Comparison of ENCODE assay signal across 8 cellular contexts in the genomic region with DNA sequence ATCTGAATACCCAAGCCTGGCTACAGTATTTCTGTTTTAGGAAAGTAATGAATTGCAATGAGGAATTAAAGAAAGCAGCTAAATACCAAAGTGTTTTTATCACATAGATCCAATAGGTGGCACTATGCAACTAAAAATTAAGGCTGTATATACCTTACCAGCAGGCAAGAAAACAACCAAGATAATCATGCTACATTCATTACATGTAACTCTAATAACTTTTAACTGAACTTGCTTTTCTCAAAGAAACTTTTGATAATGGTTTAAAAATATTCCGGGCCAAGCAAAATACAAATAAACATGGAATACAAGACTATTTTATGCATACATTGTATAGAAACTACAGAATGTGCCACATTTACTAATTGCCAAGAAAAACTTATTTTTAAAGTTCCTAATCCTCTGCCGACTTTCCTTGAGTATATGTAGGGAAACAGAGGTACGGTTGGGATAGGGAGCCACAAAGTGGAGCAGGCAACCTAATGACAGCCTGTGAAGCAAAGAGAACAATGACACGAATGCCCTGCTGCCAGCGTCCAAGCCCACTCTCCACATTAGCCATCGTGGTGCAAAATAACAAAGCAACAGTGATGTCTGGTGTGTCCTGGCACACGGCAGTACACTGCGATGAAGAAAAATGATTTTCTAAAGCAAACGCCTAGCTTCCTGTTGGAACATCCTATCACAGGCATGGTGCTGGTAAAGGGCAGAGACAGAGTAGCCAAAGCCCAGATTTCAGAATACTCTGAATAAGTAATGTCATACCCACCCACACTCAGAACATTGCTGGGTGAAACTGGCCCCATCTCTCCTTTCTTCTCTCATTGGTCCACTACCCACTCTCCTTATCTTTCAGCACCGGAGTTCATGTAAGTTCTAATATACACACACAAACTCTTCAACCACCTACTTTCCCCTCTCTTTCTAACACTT.
DNase-seq lines count a peak whose midpoint lies in the region; ATAC-seq, FAIRE-seq and TF ChIP-seq lines count a peak whose summit lies in the region.

No MANE protein-coding gene starts in this region.

- WGBS in hepatocyte (ENCODE audit: low lambda C conversion rate, missing lambda C conversion rate): 73% methylated on average over 10 of the region's 10 CpGs
- 64 to 75% (median 75%) methylated on average over 10 of the region's 10 CpGs for WGBS in small intestine, 3 donors

- ATAC-seq in HG02610 (IDR thresholded peaks at IDR 0.05; ENCODE audit: unreplicated experiment): peak; percentile 69

- H3K4me3 ChIP-seq in ascending aorta (peak overlapping the region; percentile 27), hepatocyte (no peak overlapping the region), small intestine (ENCODE audit: low read depth in 1 of 2, low read length in 2 of 2) (no peak overlapping the region)

- H4K20me1 ChIP-seq in hepatocyte (ENCODE audit: insufficient read depth, poor library complexity, severe bottlenecking): no peaks in the 10 kb centered on the region

- peaks cover 7 to 46% of the 10 kb centered on the region in 2 donors for H3K4me1 ChIP-seq in ascending aorta
- peaks cover 37% of the 10 kb centered on the region for H3K4me1 ChIP-seq in hepatocyte (ENCODE audit: insufficient read depth)
- H3K4me1 ChIP-seq in small intestine (ENCODE audit: control insufficient read depth in 2 of 2, insufficient read depth in 1 of 2, low read depth in 1 of 2, low read length in 1 of 2): no peaks in the 10 kb centered on the region

- H3K27me3 ChIP-seq in ascending aorta: no peaks in the 10 kb centered on the region
- H3K27me3 ChIP-seq in hepatocyte: no peaks in the 10 kb centered on the region
- H3K27me3 ChIP-seq in small intestine (ENCODE audit: control insufficient read depth in 2 of 2, insufficient read depth in 2 of 2, low read length in 2 of 2): no peaks in the 10 kb centered on the region

- no peak overlapping the region for H3K4me2 ChIP-seq in hepatocyte

- intact Hi-C loops in ascending aorta (cut with DNase I): loop anchor here (1.0 to 5.0 kb wide), 2 partner anchors 65 to 197 kb away; a partner anchor contains a TSS

- H3K27ac ChIP-seq in ascending aorta (peak overlapping the region; percentile 62 to 76), hepatocyte (peak overlapping the region; percentile 66), small intestine (ENCODE audit: low read depth in 1 of 2, low read length in 1 of 2) (peak overlapping the region in 1 of 2 donors; percentile 18)

- FAIRE-seq in small intestine (lab: Jason Lieb, UNC): peak; percentile 57

- H3K79me2 ChIP-seq in hepatocyte: peaks cover 6% of the 10 kb centered on the region

- no peak overlapping the region for H2AFZ ChIP-seq in hepatocyte

- TF ChIP-seq CTCF in ascending aorta (IDR thresholded peaks at IDR 0.05) (peak; percentile 46 to 62 (median 61)), hepatocyte (IDR thresholded peaks at IDR 0.05; ENCODE audit: poor library complexity) (peak; percentile 60)

- DNase-seq in NCI-H510A treated with DMSO at 0.1 percent for 48 hours (lab: John Stamatoyannopoulos, UW) (peak; percentile 52), NCI-H510A (lab: John Stamatoyannopoulos, UW) (no peak), NCI-H1694 (lab: John Stamatoyannopoulos, UW) (peak; percentile 35), ascending aorta (ENCODE audit: low spot score in 2 of 2) (no peak), hepatocyte (ENCODE audit: low spot score) (peak; percentile 51), small intestine (peak; percentile 48), NCI-H187 (lab: John Stamatoyannopoulos, UW) (no peak)

- H3K9me2 ChIP-seq in hepatocyte (replicated peaks; ENCODE audit: insufficient read depth): no peaks in the 10 kb centered on the region

- H3K36me3 ChIP-seq in ascending aorta (peaks cover under 1 to 6% of the 10 kb centered on the region in 2 donors), hepatocyte (replicated peaks; ENCODE audit: insufficient read depth, low read depth) (no peaks in the 10 kb centered on the region), small intestine (ENCODE audit: control insufficient read depth in 2 of 2, insufficient read depth in 2 of 2, low read length in 2 of 2) (peaks cover 3 to 12% of the 10 kb centered on the region in 2 donors)

- H3K9me3 ChIP-seq in ascending aorta: no peaks in the 10 kb centered on the region
- H3K9me3 ChIP-seq in hepatocyte (ENCODE audit: low read depth): no peaks in the 10 kb centered on the region
- no peaks in the 10 kb centered on the region for H3K9me3 ChIP-seq in small intestine (ENCODE audit: control insufficient read depth, low read depth)

Comparison
In these comparisons a context has a peak if more than half of its experiments do, and no peak if none do; other contexts are left out.
1. DNase-seq: peak in NCI-H510A treated with DMSO at 0.1 percent for 48 hours (single experiment), NCI-H1694 (single experiment), hepatocyte (single experiment) and small intestine (single experiment); none in NCI-H510A (single experiment), ascending aorta (0 of 2) and NCI-H187 (0 of 2).
2. H3K4me3 ChIP-seq: peak in ascending aorta (2 of 2); none in hepatocyte (single experiment) and small intestine (0 of 2).